11 cellular contexts compared by ENCODE assay signal in the genomic region with DNA sequence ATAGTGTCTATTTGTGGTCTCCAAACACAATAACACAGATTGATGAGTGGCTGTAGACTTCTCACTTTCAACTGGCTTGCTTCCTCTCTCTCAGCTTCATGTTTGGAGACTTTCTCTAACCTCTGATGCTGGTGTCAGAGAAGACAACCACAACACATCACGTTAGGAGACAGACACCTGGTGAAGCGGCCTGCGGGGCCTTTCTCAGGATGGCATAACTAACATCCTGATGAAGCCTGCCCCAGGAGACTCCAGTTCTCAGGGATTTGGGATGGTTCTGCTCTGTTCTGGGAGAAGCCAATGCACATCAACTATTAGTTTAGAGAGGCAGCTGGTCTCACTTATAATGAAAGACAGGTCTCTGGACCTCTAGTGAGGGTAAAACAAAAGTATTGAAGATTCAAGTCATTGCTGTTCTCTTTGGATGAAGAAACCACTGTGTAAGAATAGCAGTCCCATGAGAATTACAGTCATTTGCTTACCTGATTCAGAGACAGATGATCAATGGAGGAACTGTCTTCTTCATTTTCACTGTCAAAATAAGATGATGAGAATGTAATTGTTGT. TPM values are rescaled to one million over a fixed set of nuclear protein-coding genes. Genes with fewer than 3 reads are reported as not detected.
A peak's percentile ranks its signal among the peaks of the same experiment; 100 is the strongest.
DNase-seq lines count a peak whose midpoint lies in the region; ATAC-seq, FAIRE-seq and TF ChIP-seq lines count a peak whose summit lies in the region.
"Had no signal": no experiment of that assay in that cellular context is flagged by ENCODE, and none has a peak within 500 bp of the region (broad histone marks: within the 10 kb centered on the region; RNA-seq: fewer than 3 reads in every experiment).

No MANE protein-coding gene starts in this region.

- POLR2A ChIA-PET in GM12878 (lab: Charles Lee) = interaction anchor here (0.6 to 2.3 kb wide), 14 partner anchors 9 to 100 kb away, joined by 3 to 9 read pairs (median 4); a partner anchor contains a TSS

- SMC1A ChIA-PET in GM12878 (lab: Charles Lee; ENCODE audit: uncharacterized antibody, unreplicated experiment) = interaction anchor here (0.5 to 6.3 kb wide), 29 partner anchors 10 to 121 kb away, joined by 3 to 57 read pairs (median 7); a partner anchor contains a TSS

- ATAC-seq in GM18511 (IDR thresholded peaks at IDR 0.05; ENCODE audit: unreplicated experiment) = peak; percentile 93
- ATAC-seq in GM21367 (IDR thresholded peaks at IDR 0.05; ENCODE audit: unreplicated experiment) = peak; percentile 84
- peak; percentile 79 for ATAC-seq in HG03064 (IDR thresholded peaks at IDR 0.05; ENCODE audit: low read depth, unreplicated experiment)
- peak; percentile 91 for ATAC-seq in GM12878

- RAD21 ChIA-PET in GM12878 (lab: Charles Lee; ENCODE audit: unreplicated experiment) = interaction anchor here (0.7 to 5.0 kb wide), 21 partner anchors 10 to 159 kb away, joined by 3 to 36 read pairs (median 4); no protein-coding TSS in a partner anchor

- H3K9ac ChIP-seq in GM12878 (ENCODE audit: control insufficient read depth, insufficient read depth, low read length) = no peak overlapping the region

- in situ Hi-C loops in GM12878 (cut with MboI) = no loop called here

- no peak for TF ChIP-seq RAD21 in GM12878 (IDR thresholded peaks at IDR 0.05; ENCODE audit: insufficient read depth, low read depth, low read length)

- peak; percentile 70 for FAIRE-seq in GM12878 (lab: Jason Lieb, UNC)
- FAIRE-seq: islet of Langerhans had no signal

- peaks cover 23% of the 10 kb centered on the region for H3K4me1 ChIP-seq in GM12878 (ENCODE audit: control insufficient read depth, insufficient read depth, low read length)

- CTCF ChIA-PET in GM12878 (lab: Yijun Ruan, JAX) = interaction anchor here (0.8 to 1.9 kb wide), 16 partner anchors 10 to 159 kb away, joined by 3 to 11 read pairs (median 5); a partner anchor contains a TSS

- H2AFZ ChIP-seq in GM12878 (ENCODE audit: control insufficient read depth, low read depth, low read length) = peak overlapping the region; percentile 33

- TF ChIP-seq EP300 in GM12878 (IDR thresholded peaks at IDR 0.05; ENCODE audit: borderline replicate concordance in 1 of 2, control insufficient read depth in 1 of 2, low read depth in 2 of 2, low read length in 2 of 2) = peak in 1 of 2 experiments; percentile 55; a peak in 2 of 4 replicates

- H3K4me3 ChIP-seq in GM12878 = no peak overlapping the region

- peak overlapping the region; percentile 56 for H3K4me2 ChIP-seq in GM12878 (ENCODE audit: control insufficient read depth, insufficient read depth)

- H3K79me2 ChIP-seq in GM12878 (ENCODE audit: control insufficient read depth, insufficient read depth, low read length) = no peaks in the 10 kb centered on the region

- no peak for TF ChIP-seq CTCF in GM12878 (IDR thresholded peaks at IDR 0.05 in 2 of 3, conservative IDR thresholded peaks at IDR 0.05 in 1 of 3; ENCODE audit: control insufficient read depth in 2 of 3, extremely low read depth in 1 of 3, insufficient read depth in 1 of 3, low read depth in 3 of 3, low read length in 3 of 3)

- no peak for TF ChIP-seq POLR2A in GM12878 (IDR thresholded peaks at IDR 0.05; ENCODE audit: low read depth, low read length)

- peak overlapping the region; percentile 62 for H3K27ac ChIP-seq in GM12878 (ENCODE audit: control insufficient read depth, insufficient read depth)

- DNase-seq in GM12878 (ENCODE audit: low read depth, low spot score) (peak; percentile 66), cerebellum (ENCODE audit: low spot score) (no peak), DMS114 treated with DMSO at 0.1 percent for 48 hours (lab: John Stamatoyannopoulos, UW; ENCODE audit: unreplicated experiment) (no peak), NCI-H2029 (lab: John Stamatoyannopoulos, UW) (no peak), AG08395 (ENCODE audit: low spot score) (no peak)
- DNase-seq: activated CD4-positive, alpha-beta T cell treated with anti-CD3 and anti-CD28 coated beads for 4 hours; erythroblast had no signal

- no peaks in the 10 kb centered on the region for H4K20me1 ChIP-seq in GM12878 (ENCODE audit: control insufficient read depth, insufficient read depth)

- no peaks in the 10 kb centered on the region for H3K27me3 ChIP-seq in GM12878 (replicated peaks in 1 of 2; ENCODE audit: control insufficient read depth in 2 of 2, insufficient read depth in 2 of 2, low read length in 1 of 2)

- no TSS peak for BruUV-seq in GM12878 (replicated peaks; lab: Mats Ljungman, UMichigan)

- intact Hi-C loops in GM12878 (cut with micrococcal nuclease; ENCODE audit: unreplicated experiment) = loop anchor here (2.0 kb wide), 2 partner anchors 22 to 32 kb away; no protein-coding TSS in a partner anchor

- WGBS in GM12878 (ENCODE audit: insufficient coverage, insufficient replicate concordance, low lambda C conversion rate, missing lambda C conversion rate) = 0% methylated on average over 3 of the region's 3 CpGs

- no peaks in the 10 kb centered on the region for H3K36me3 ChIP-seq in GM12878 (ENCODE audit: control insufficient read depth in 2 of 2, insufficient read depth in 2 of 2, low read length in 1 of 2)

- H3K9me3 ChIP-seq in GM12878 (replicated peaks; ENCODE audit: control insufficient read depth, insufficient read depth, low read length) = no peaks in the 10 kb centered on the region

TF ChIP-seq in GM12878, 131 proteins besides CTCF, POLR2A, EP300 and RAD21 (continues in another document):
- TF ChIP-seq, protein P1, sequence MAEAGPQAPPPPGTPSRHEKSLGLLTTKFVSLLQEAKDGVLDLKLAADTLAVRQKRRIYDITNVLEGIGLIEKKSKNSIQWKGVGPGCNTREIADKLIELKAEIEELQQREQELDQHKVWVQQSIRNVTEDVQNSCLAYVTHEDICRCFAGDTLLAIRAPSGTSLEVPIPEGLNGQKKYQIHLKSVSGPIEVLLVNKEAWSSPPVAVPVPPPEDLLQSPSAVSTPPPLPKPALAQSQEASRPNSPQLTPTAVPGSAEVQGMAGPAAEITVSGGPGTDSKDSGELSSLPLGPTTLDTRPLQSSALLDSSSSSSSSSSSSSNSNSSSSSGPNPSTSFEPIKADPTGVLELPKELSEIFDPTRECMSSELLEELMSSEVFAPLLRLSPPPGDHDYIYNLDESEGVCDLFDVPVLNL (IDR thresholded peaks at IDR 0.05; ENCODE audit: low read depth, low read length) = no peak

RNA-seq across cellular contexts. Expression of a gene that starts 2.0 kb away (rescaled TPM):
- not detected in 2 replicates for total RNA-seq in GM12878 (2013; cell fraction: nucleolus; rRNA removed)
- total RNA-seq in GM12878 (2014; rRNA removed) = 7.7 and 10.6 TPM in 2 replicates
- 8.2 and 9.5 TPM in 2 replicates for total RNA-seq in GM12878 (2014; rRNA removed; fragmentation: Illumina TruSeq; extraction: Trizol)
- 6.1 and 6.6 TPM in 2 replicates for total RNA-seq in GM12878 (2021)
- 4.5 TPM for polyA plus RNA-seq in GM12878 (2011; ENCODE audit: low read depth)
- 0.10 TPM in 1 of 2 replicates, not detected in the other for polyA plus RNA-seq in GM12878 (2011; rRNA removed)
- not detected in 2 replicates for polyA plus RNA-seq in GM12878 (2011; cell fraction: cytosol; rRNA removed)
- polyA plus RNA-seq in GM12878 (2011; cell fraction: nucleus; rRNA removed) = not detected in 2 replicates
- 4.3 and 5.9 TPM in 2 replicates for polyA plus RNA-seq in GM12878 (2012)
- 8.3 and 14.3 TPM in 2 replicates for polyA plus RNA-seq in GM12878 (2014; fragmentation: Illumina TruSeq; extraction: Trizol)
- polyA plus RNA-seq in GM12878 (2014; fragmentation: Nextera tagmentation; extraction: Ambion mirVana) = 1 to 10 TPM; 5.7 to 8.7 TPM
- polyA plus RNA-seq in GM12878 (2014; rRNA removed) = 5.6 and 7.2 TPM in 2 replicates
- polyA plus RNA-seq in GM12878 (2016; fragmentation: Nextera tagmentation; extraction: Ambion mirVana) = 1 to 10 TPM; 3.2 to 3.8 TPM
- not detected in 2 replicates for polyA minus RNA-seq in GM12878 (2011; rRNA and poly(A)+ RNA removed)
- polyA minus RNA-seq in GM12878 (2011; cell fraction: cytosol; rRNA and poly(A)+ RNA removed) = not detected in 2 replicates
- not detected in 2 replicates for polyA minus RNA-seq in GM12878 (2011; cell fraction: nucleus; rRNA and poly(A)+ RNA removed)
- total RNA-seq in cerebellum = 0.09 TPM

RNA-seq across cellular contexts. Expression of a gene that starts 17.9 kb away (rescaled TPM):
- 21.8 and 25.7 TPM in 2 replicates for total RNA-seq in GM12878 (2013; cell fraction: nucleolus; rRNA removed)
- total RNA-seq in GM12878 (2014; rRNA removed) = 18.1 and 21.1 TPM in 2 replicates
- total RNA-seq in GM12878 (2014; rRNA removed; fragmentation: Illumina TruSeq; extraction: Trizol) = 18.2 and 19.0 TPM in 2 replicates
- 20.7 and 23.7 TPM in 2 replicates for total RNA-seq in GM12878 (2021)
- polyA plus RNA-seq in GM12878 (2011; ENCODE audit: low read depth) = 6.5 TPM
- 14.9 and 20.8 TPM in 2 replicates for polyA plus RNA-seq in GM12878 (2011; rRNA removed)
- polyA plus RNA-seq in GM12878 (2011; cell fraction: cytosol; rRNA removed) = 5.2 and 5.7 TPM in 2 replicates
- polyA plus RNA-seq in GM12878 (2011; cell fraction: nucleus; rRNA removed) = 5.7 and 6.7 TPM in 2 replicates
- 7.9 and 8.2 TPM in 2 replicates for polyA plus RNA-seq in GM12878 (2012)
- 30.6 and 38.3 TPM in 2 replicates for polyA plus RNA-seq in GM12878 (2014; fragmentation: Illumina TruSeq; extraction: Trizol)
- polyA plus RNA-seq in GM12878 (2014; fragmentation: Nextera tagmentation; extraction: Ambion mirVana) = 10 to 100 TPM; 10.5 to 19.7 TPM
- 13.7 and 14.5 TPM in 2 replicates for polyA plus RNA-seq in GM12878 (2014; rRNA removed)
- 10 to 100 TPM; 27.4 to 37.4 TPM for polyA plus RNA-seq in GM12878 (2016; fragmentation: Nextera tagmentation; extraction: Ambion mirVana)
- polyA minus RNA-seq in GM12878 (2011; rRNA and poly(A)+ RNA removed) = 10.6 and 14.6 TPM in 2 replicates
- 4.5 and 7.5 TPM in 2 replicates for polyA minus RNA-seq in GM12878 (2011; cell fraction: cytosol; rRNA and poly(A)+ RNA removed)
- 14.0 and 18.1 TPM in 2 replicates for polyA minus RNA-seq in GM12878 (2011; cell fraction: nucleus; rRNA and poly(A)+ RNA removed)
- total RNA-seq in cerebellum = 7.0 TPM

RNA-seq across cellular contexts. Expression of a gene that starts 54.3 kb away (rescaled TPM):
- total RNA-seq in GM12878 (2013; cell fraction: nucleolus; rRNA removed) = 3.2 and 7.2 TPM in 2 replicates
- total RNA-seq in GM12878 (2014; rRNA removed) = 0.93 and 1.4 TPM in 2 replicates
- 0.88 and 1.0 TPM in 2 replicates for total RNA-seq in GM12878 (2014; rRNA removed; fragmentation: Illumina TruSeq; extraction: Trizol)
- 0.64 and 0.72 TPM in 2 replicates for total RNA-seq in GM12878 (2021)
- polyA plus RNA-seq in GM12878 (2011; ENCODE audit: low read depth) = 1.4 TPM
- polyA plus RNA-seq in GM12878 (2011; rRNA removed) = 0.30 and 0.35 TPM in 2 replicates
- 0.15 and 0.17 TPM in 2 replicates for polyA plus RNA-seq in GM12878 (2011; cell fraction: cytosol; rRNA removed)
- 0.10 and 0.43 TPM in 2 replicates for polyA plus RNA-seq in GM12878 (2011; cell fraction: nucleus; rRNA removed)
- 1.5 and 2.0 TPM in 2 replicates for polyA plus RNA-seq in GM12878 (2012)
- 1.3 and 1.4 TPM in 2 replicates for polyA plus RNA-seq in GM12878 (2014; fragmentation: Illumina TruSeq; extraction: Trizol)
- polyA plus RNA-seq in GM12878 (2014; fragmentation: Nextera tagmentation; extraction: Ambion mirVana) = 1 to 10 TPM in 1 of 2 experiments, under 1 TPM in 1; 0.57 to 1.6 TPM
- polyA plus RNA-seq in GM12878 (2014; rRNA removed) = 0.88 and 1.2 TPM in 2 replicates
- polyA plus RNA-seq in GM12878 (2016; fragmentation: Nextera tagmentation; extraction: Ambion mirVana) = under 1 TPM; 0.20 to 0.32 TPM
- 0.93 TPM in 1 of 2 replicates, not detected in the other for polyA minus RNA-seq in GM12878 (2011; rRNA and poly(A)+ RNA removed)
- not detected in 2 replicates for polyA minus RNA-seq in GM12878 (2011; cell fraction: cytosol; rRNA and poly(A)+ RNA removed)
- 0.36 TPM in 1 of 2 replicates, not detected in the other for polyA minus RNA-seq in GM12878 (2011; cell fraction: nucleus; rRNA and poly(A)+ RNA removed)
- 1.1 TPM for total RNA-seq in cerebellum
